22 cellular contexts compared by ENCODE assay signal in genomic region chr9:112772551-112772950, GRCh38. TPM values are rescaled to one million over a fixed set of nuclear protein-coding genes. Genes with fewer than 3 reads are reported as not detected.
DNase-seq lines count a peak whose midpoint lies in the region; ATAC-seq and TF ChIP-seq lines count a peak whose summit lies in the region.
"Had no signal": no experiment of that assay in that cellular context is flagged by ENCODE, and none has a peak within 500 bp of the region (broad histone marks: within the 10 kb centered on the region; RNA-seq: fewer than 3 reads in every experiment).

No MANE protein-coding gene starts in this region.

- peak overlapping the region; percentile 96 for H3K18ac ChIP-seq in IMR-90 (ENCODE audit: low read depth, low read length)

- dilution Hi-C loops in IMR-90 (cut with HindIII; ENCODE audit: low sequenced_read_pairs, unreplicated experiment) = no loop called here

- intact Hi-C loops in CD14-positive monocyte (cut with micrococcal nuclease) (no loop called here), IMR-90 (cut with micrococcal nuclease) (no loop called here), lower lobe of right lung (cut with DNase I) (no loop called here), body of pancreas (cut with DNase I) (no loop called here)

- no CpG with 5 or more reads among the region's 4 CpGs for WGBS in IMR-90 (ENCODE audit: extremely low coverage in 2 of 2, insufficient read length in 1 of 2), 2 experiments
- WGBS in body of pancreas, 2 donors = 60 to 74% methylated on average over 4 of the region's 4 CpGs
- 84% methylated on average over 4 of the region's 4 CpGs for WGBS in hepatocyte (ENCODE audit: low lambda C conversion rate, missing lambda C conversion rate)

- H2AFZ ChIP-seq in IMR-90 (replicated peaks; ENCODE audit: low read length, poor library complexity) (no peak overlapping the region), hepatocyte (no peak overlapping the region)
- H2AFZ ChIP-seq: PC-9 had no signal

- DNase-seq in CD14-positive monocyte (ENCODE audit: low spot score) (no peak), IMR-90 (no peak), lower lobe of right lung (no peak), body of pancreas (no peak), hepatocyte (ENCODE audit: low spot score) (no peak)
- DNase-seq: C1 segment of cervical spinal cord, H9, HFFc6, KG1, NCI-H1092 treated with DMSO at 0.1 percent for 48 hours, NCI-H146, NCI-H2029, NCI-H226, NCI-H510A treated with DMSO at 0.1 percent for 48 hours, NCI-H748 treated with DMSO at 0.1 percent for 48 hours, PC-9, SIG-M5, SK-N-SH had no signal

- no peak overlapping the region for H2BK15ac ChIP-seq in IMR-90 (ENCODE audit: low read depth, low read length)

- H3K9ac ChIP-seq in BLaER1 = no peak overlapping the region
- no peak overlapping the region for H3K9ac ChIP-seq in IMR-90 (ENCODE audit: low read depth, low read length)
- H3K9ac ChIP-seq: SK-N-SH had no signal

- no peak for TF ChIP-seq POLR2A in IMR-90 (IDR thresholded peaks at IDR 0.05; ENCODE audit: low read depth, low read length)
- TF ChIP-seq POLR2A in body of pancreas (IDR thresholded peaks at IDR 0.05) = no peak

- H3K9me1 ChIP-seq in IMR-90 (ENCODE audit: insufficient read depth, low read length) = peaks cover 10% of the 10 kb centered on the region

- TF ChIP-seq RAD21 in IMR-90 (IDR thresholded peaks at IDR 0.05; ENCODE audit: low read length) = no peak

- no peak overlapping the region for H3K56ac ChIP-seq in IMR-90 (ENCODE audit: extremely low read depth, insufficient read depth, low read length)

- H3K27ac ChIP-seq in BLaER1 (peak overlapping the region; percentile 69), IMR-90 (ENCODE audit: insufficient read depth, low read length) (peak overlapping the region; percentile 14; the same call in 1 of the 2 replicates), lower lobe of right lung (peak overlapping the region; percentile 21), body of pancreas (no peak overlapping the region), hepatocyte (no peak overlapping the region)
- H3K27ac ChIP-seq: HL-60, PC-9, RWPE1 had no signal

- no peaks in the 10 kb centered on the region for H3K27me3 ChIP-seq in BLaER1
- no peaks in the 10 kb centered on the region for H3K27me3 ChIP-seq in IMR-90 (ENCODE audit: control insufficient read depth, insufficient read depth, low read length)
- no peaks in the 10 kb centered on the region for H3K27me3 ChIP-seq in lower lobe of right lung (ENCODE audit: low read depth)
- H3K27me3 ChIP-seq in body of pancreas = no peaks in the 10 kb centered on the region
- H3K27me3 ChIP-seq in hepatocyte = no peaks in the 10 kb centered on the region

- TF ChIP-seq CTCF in CD14-positive monocyte (IDR thresholded peaks at IDR 0.05) (no peak), IMR-90 (conservative IDR thresholded peaks at IDR 0.05; ENCODE audit: low read depth, low read length) (no peak), lower lobe of right lung (IDR thresholded peaks at IDR 0.05) (no peak), body of pancreas (IDR thresholded peaks at IDR 0.05) (no peak), hepatocyte (IDR thresholded peaks at IDR 0.05; ENCODE audit: poor library complexity) (no peak)

- H3K14ac ChIP-seq in IMR-90 (replicated peaks; ENCODE audit: low read depth, low read length) = no peak overlapping the region

- H2BK20ac ChIP-seq in IMR-90 (ENCODE audit: low read depth, low read length) = peak overlapping the region; percentile 12; the same call in 1 of the 2 replicates

- in situ Hi-C loops in IMR-90 (cut with MboI; ENCODE audit: low sequenced_read_pairs) = no loop called here

- no peak overlapping the region for H3K4ac ChIP-seq in IMR-90 (ENCODE audit: low read depth, low read length)

- H3K23ac ChIP-seq in IMR-90 (ENCODE audit: low read depth, low read length) = no peak overlapping the region

- H3K9me3 ChIP-seq in BLaER1 (peaks cover 17% of the 10 kb centered on the region), IMR-90 (ENCODE audit: control insufficient read depth, insufficient read depth, low read length) (no peaks in the 10 kb centered on the region), lower lobe of right lung (no peaks in the 10 kb centered on the region), body of pancreas (no peaks in the 10 kb centered on the region), hepatocyte (ENCODE audit: low read depth) (no peaks in the 10 kb centered on the region)
- H3K9me3 ChIP-seq: SK-N-SH had no signal

- H4K5ac ChIP-seq in IMR-90 (ENCODE audit: low read depth, low read length) = peak overlapping the region; percentile 91; the same call in 1 of the 2 replicates

- H3K4me2 ChIP-seq in BLaER1 (peak overlapping the region; percentile 76), IMR-90 (ENCODE audit: low read depth, low read length) (peak overlapping the region; percentile 56), hepatocyte (no peak overlapping the region)
- H3K4me2 ChIP-seq: PC-9, SK-N-SH had no signal

- H3K4me1 Mint-ChIP-seq in CD14-positive monocyte = peaks cover 38% of the 10 kb centered on the region

- H2AK5ac ChIP-seq in IMR-90 (ENCODE audit: low read depth, low read length) = no peak overlapping the region

- peak; percentile 73 for ATAC-seq in IMR-90 (ENCODE audit: low read depth)
- ATAC-seq in lower lobe of right lung = peak in 1 of 2 donors; percentile 19
- ATAC-seq in HG02852 (IDR thresholded peaks at IDR 0.05; ENCODE audit: unreplicated experiment) = no peak
- ATAC-seq in body of pancreas = no peak

- POLR2A ChIA-PET in IMR-90 (lab: Charles Lee; ENCODE audit: unreplicated experiment) = no interaction called here

- H3K36me3 Mint-ChIP-seq in CD14-positive monocyte = peaks cover 26 to 34% of the 10 kb centered on the region in 2 donors

- no peaks in the 10 kb centered on the region for H3K9me3 Mint-ChIP-seq in CD14-positive monocyte
- H3K9me3 Mint-ChIP-seq: H9, HFFc6 had no signal

- peak overlapping the region; percentile 48 for H2BK5ac ChIP-seq in IMR-90 (ENCODE audit: low read depth, low read length, poor library complexity, severe bottlenecking)

- H2AK9ac ChIP-seq in IMR-90 (replicated peaks; ENCODE audit: low read depth, low read length, poor library complexity) = no peak overlapping the region

- peak overlapping the region; percentile 30; the same call in 1 of the 2 replicates for H4K91ac ChIP-seq in IMR-90 (ENCODE audit: insufficient read depth, low read depth, low read length)

- H3K27ac Mint-ChIP-seq in CD14-positive monocyte = peak overlapping the region in 4 of 7 donors; percentile 64 to 95 (median 86)
- H3K27ac Mint-ChIP-seq: HFFc6 had no signal

- peaks cover 0 to 2% (median 0%) of the 10 kb centered on the region in 3 donors for H3K27me3 Mint-ChIP-seq in CD14-positive monocyte (ENCODE audit: low read depth in 3 of 3)

- BruUV-seq in IMR-90 (replicated peaks; lab: Mats Ljungman, UMichigan) = no TSS peak

- peaks cover 89% of the 10 kb centered on the region for H3K79me2 ChIP-seq in hepatocyte

- H3K36me3 ChIP-seq in BLaER1 = peaks cover 25% of the 10 kb centered on the region; the same call in 1 of the 2 replicates
- H3K36me3 ChIP-seq in IMR-90 (ENCODE audit: control insufficient read depth, insufficient read depth, low read length) = no peaks in the 10 kb centered on the region
- H3K36me3 ChIP-seq in lower lobe of right lung = no peaks in the 10 kb centered on the region
- no peaks in the 10 kb centered on the region for H3K36me3 ChIP-seq in body of pancreas (replicated peaks in 1 of 2; ENCODE audit: insufficient read depth in 1 of 2, low read depth in 2 of 2)
- no peaks in the 10 kb centered on the region for H3K36me3 ChIP-seq in hepatocyte (replicated peaks; ENCODE audit: insufficient read depth, low read depth)

- CTCF ChIA-PET in IMR-90 (lab: Yijun Ruan, JAX) = interaction anchor here (0.6 to 1.1 kb wide), 2 partner anchors 11 to 753 kb away, joined by 3 to 6 read pairs; no protein-coding TSS in a partner anchor

- H3K4me1 ChIP-seq in BLaER1 (peaks cover 45% of the 10 kb centered on the region), IMR-90 (ENCODE audit: control insufficient read depth, insufficient read depth, low read length) (peaks cover 13% of the 10 kb centered on the region), lower lobe of right lung (peaks cover 36% of the 10 kb centered on the region), body of pancreas (peaks cover 14% of the 10 kb centered on the region), hepatocyte (ENCODE audit: insufficient read depth) (no peaks in the 10 kb centered on the region)

- no peak overlapping the region for H3K4me3 ChIP-seq in BLaER1
- H3K4me3 ChIP-seq in IMR-90 (ENCODE audit: insufficient read depth, low read depth, low read length) = no peak overlapping the region
- H3K4me3 ChIP-seq in lower lobe of right lung = no peak overlapping the region
- H3K4me3 ChIP-seq in body of pancreas = no peak overlapping the region
- no peak overlapping the region for H3K4me3 ChIP-seq in hepatocyte
- H3K4me3 ChIP-seq: PC-9 had no signal

- H3K79me1 ChIP-seq in IMR-90 (ENCODE audit: low read depth in 1 of 2, low read length in 2 of 2) = peaks cover 18 to 38% of the 10 kb centered on the region in 2 experiments

- no peak overlapping the region; the same call in 1 of the 2 replicates for H2BK120ac ChIP-seq in IMR-90 (ENCODE audit: low read depth, low read length)

- H4K8ac ChIP-seq in IMR-90 (ENCODE audit: low read depth in 2 of 2, low read length in 2 of 2) = no peak overlapping the region

- peaks cover 7% of the 10 kb centered on the region; the same call in 1 of the 2 replicates for H4K20me1 ChIP-seq in BLaER1
- H4K20me1 ChIP-seq in IMR-90 (ENCODE audit: insufficient read depth, low read length) = peaks cover 16% of the 10 kb centered on the region; the same call in 1 of the 2 replicates
- peaks cover 9% of the 10 kb centered on the region for H4K20me1 ChIP-seq in hepatocyte (ENCODE audit: insufficient read depth, poor library complexity, severe bottlenecking)

- H3K4me3 Mint-ChIP-seq in CD14-positive monocyte = no peak overlapping the region
- H3K4me3 Mint-ChIP-seq: H9, HFFc6 had no signal

- no peaks in the 10 kb centered on the region for H3K9me2 ChIP-seq in hepatocyte (replicated peaks; ENCODE audit: insufficient read depth)
- H3K9me2 ChIP-seq: SK-N-SH had no signal

RNA-seq across cellular contexts. Expression of gene SNX30, which starts 22.0 kb away (rescaled TPM):
- polyA plus RNA-seq in CD14-positive monocyte (10 to 100 TPM; 10.3 to 10.4 TPM), IMR-90 (2012; rRNA removed) (7.6 and 8.0 TPM in 2 replicates), hepatocyte (5.3 and 6.4 TPM in 2 replicates)
- total RNA-seq in IMR-90 (2012; rRNA removed) (18.8 and 23.6 TPM in 2 replicates), lower lobe of right lung (67.5 TPM), body of pancreas (1 to 10 TPM; 4.6 to 8.6 TPM), hepatocyte (29.1 and 32.2 TPM in 2 replicates)
- 2.0 and 2.5 TPM in 2 replicates for polyA plus RNA-seq in IMR-90 (2012; cell fraction: cytosol; rRNA removed)
- polyA plus RNA-seq in IMR-90 (2012; cell fraction: nucleus; rRNA removed; ENCODE audit: low replicate concordance) = 4.3 and 18.5 TPM in 2 replicates

RNA-seq across cellular contexts. Expression of gene INIP, which starts 54.6 kb away (rescaled TPM):
- polyA plus RNA-seq in CD14-positive monocyte (10 to 100 TPM; 49.0 to 53.0 TPM), IMR-90 (2012; rRNA removed) (10.7 and 11.1 TPM in 2 replicates), hepatocyte (16.2 and 19.3 TPM in 2 replicates)
- total RNA-seq in IMR-90 (2012; rRNA removed) (15.4 and 23.3 TPM in 2 replicates), lower lobe of right lung (21.0 TPM), body of pancreas (10 to 100 TPM; 13.5 to 14.5 TPM), hepatocyte (28.7 and 37.4 TPM in 2 replicates)
- polyA plus RNA-seq in IMR-90 (2012; cell fraction: cytosol; rRNA removed) = 2.2 and 4.5 TPM in 2 replicates
- 0.74 and 3.5 TPM in 2 replicates for polyA plus RNA-seq in IMR-90 (2012; cell fraction: nucleus; rRNA removed; ENCODE audit: low replicate concordance)

Comparison
In these comparisons a context has a peak if more than half of its experiments do, and no peak if none do; other contexts are left out.
1. H3K27ac ChIP-seq: peak in BLaER1 (single experiment), IMR-90 (single experiment) and lower lobe of right lung (single experiment); none in body of pancreas (0 of 4) and hepatocyte (single experiment).